2 cellular contexts compared by ENCODE assay signal in the genomic region with DNA sequence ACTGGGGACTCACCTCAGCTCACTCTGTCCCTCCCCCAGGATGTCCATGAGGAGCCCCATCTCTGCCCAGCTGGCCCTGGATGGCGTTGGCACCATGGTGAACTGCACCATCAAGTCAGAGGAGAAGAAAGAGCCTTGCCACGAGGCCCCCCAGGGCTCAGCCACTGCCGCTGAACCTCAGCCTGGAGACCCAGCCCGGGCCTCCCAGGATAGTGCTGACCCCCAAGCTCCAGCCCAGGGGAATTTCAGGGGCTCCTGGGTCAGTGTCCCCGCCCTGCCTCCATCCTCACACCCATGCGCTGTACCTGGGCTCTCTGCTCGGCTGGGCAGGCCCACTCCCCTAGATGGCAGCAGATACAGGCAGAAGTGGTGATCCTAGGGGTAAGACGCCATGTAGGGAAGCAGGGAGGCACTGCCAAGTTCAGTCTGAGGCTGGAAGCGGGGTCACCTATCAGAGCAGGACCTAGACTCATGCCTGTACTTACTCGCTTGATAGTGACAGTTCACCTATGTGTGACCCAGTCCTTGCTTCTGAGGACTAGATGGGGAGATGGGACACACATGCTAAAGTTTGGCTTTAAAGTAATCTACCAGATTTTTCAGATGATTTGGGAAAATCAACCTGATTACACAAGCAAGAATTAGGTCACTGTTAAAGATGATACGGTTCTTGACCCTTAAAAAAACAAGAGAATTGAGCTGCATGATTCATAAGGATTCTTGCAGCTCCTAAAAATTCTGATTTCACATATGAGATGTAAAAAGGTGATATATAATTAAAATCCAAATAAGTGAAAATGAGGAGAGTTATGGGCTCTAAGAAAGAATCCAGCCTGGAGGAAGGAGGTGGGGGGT.
TF ChIP-seq lines count a peak whose summit lies in the region.

No MANE protein-coding gene starts in this region.

TF ChIP-seq in SK-N-SH, 30 proteins besides CTCF, POLR2A, EP300 and RAD21 (continued from another document):
- no peak for TF ChIP-seq TAF1 (IDR thresholded peaks at IDR 0.05; ENCODE audit: borderline replicate concordance, low read depth, low read length)
- no peak for TF ChIP-seq PBX3 (IDR thresholded peaks at IDR 0.05)
- TF ChIP-seq RXRA (IDR thresholded peaks at IDR 0.05; ENCODE audit: borderline replicate concordance, low read depth): no peak
- no peak for TF ChIP-seq GABPA (IDR thresholded peaks at IDR 0.05; ENCODE audit: low read depth)
- no peak for TF ChIP-seq TEAD4 (IDR thresholded peaks at IDR 0.05; ENCODE audit: borderline replicate concordance, insufficient read depth)
- no peak for TF ChIP-seq USF1 (IDR thresholded peaks at IDR 0.05; ENCODE audit: borderline replicate concordance, low read depth)
- TF ChIP-seq EZH2phosphoT487 (IDR thresholded peaks at IDR 0.05; ENCODE audit: borderline replicate concordance, low read depth): no peak
- TF ChIP-seq, protein P1, sequence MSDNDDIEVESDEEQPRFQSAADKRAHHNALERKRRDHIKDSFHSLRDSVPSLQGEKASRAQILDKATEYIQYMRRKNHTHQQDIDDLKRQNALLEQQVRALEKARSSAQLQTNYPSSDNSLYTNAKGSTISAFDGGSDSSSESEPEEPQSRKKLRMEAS (IDR thresholded peaks at IDR 0.05; ENCODE audit: low read depth): no peak
- no peak for TF ChIP-seq USF2 (IDR thresholded peaks at IDR 0.05; ENCODE audit: borderline replicate concordance, low read depth, low read length)
- no peak for TF ChIP-seq POLR2AphosphoS5 (IDR thresholded peaks at IDR 0.05; ENCODE audit: low read depth, low read length)
- TF ChIP-seq MEF2A (IDR thresholded peaks at IDR 0.05; ENCODE audit: borderline replicate concordance, low read depth): no peak
- no peak for TF ChIP-seq SMC3 (IDR thresholded peaks at IDR 0.05; ENCODE audit: low read depth, low read length)
- no peak for TF ChIP-seq RCOR1 (IDR thresholded peaks at IDR 0.05; ENCODE audit: low read length)
- TF ChIP-seq TCF12 (IDR thresholded peaks at IDR 0.05): no peak
- no peak for TF ChIP-seq NRF1 (IDR thresholded peaks at IDR 0.05; ENCODE audit: low read depth, low read length)
- no peak for TF ChIP-seq ZBTB33 (IDR thresholded peaks at IDR 0.05; ENCODE audit: borderline replicate concordance, low read depth)
- TF ChIP-seq MXI1 (IDR thresholded peaks at IDR 0.05; ENCODE audit: low read depth, low read length): no peak

TF ChIP-seq in SK-N-SH treated with all-trans-retinoic acid at 6 μM for 48 hours, 23 proteins besides CTCF, POLR2A, EP300 and RAD21 (continued from another document):
- no peak for TF ChIP-seq CREB5 (CRISPR knock-in tag; IDR thresholded peaks at IDR 0.05; ENCODE audit: low read depth)
- TF ChIP-seq, protein P2, sequence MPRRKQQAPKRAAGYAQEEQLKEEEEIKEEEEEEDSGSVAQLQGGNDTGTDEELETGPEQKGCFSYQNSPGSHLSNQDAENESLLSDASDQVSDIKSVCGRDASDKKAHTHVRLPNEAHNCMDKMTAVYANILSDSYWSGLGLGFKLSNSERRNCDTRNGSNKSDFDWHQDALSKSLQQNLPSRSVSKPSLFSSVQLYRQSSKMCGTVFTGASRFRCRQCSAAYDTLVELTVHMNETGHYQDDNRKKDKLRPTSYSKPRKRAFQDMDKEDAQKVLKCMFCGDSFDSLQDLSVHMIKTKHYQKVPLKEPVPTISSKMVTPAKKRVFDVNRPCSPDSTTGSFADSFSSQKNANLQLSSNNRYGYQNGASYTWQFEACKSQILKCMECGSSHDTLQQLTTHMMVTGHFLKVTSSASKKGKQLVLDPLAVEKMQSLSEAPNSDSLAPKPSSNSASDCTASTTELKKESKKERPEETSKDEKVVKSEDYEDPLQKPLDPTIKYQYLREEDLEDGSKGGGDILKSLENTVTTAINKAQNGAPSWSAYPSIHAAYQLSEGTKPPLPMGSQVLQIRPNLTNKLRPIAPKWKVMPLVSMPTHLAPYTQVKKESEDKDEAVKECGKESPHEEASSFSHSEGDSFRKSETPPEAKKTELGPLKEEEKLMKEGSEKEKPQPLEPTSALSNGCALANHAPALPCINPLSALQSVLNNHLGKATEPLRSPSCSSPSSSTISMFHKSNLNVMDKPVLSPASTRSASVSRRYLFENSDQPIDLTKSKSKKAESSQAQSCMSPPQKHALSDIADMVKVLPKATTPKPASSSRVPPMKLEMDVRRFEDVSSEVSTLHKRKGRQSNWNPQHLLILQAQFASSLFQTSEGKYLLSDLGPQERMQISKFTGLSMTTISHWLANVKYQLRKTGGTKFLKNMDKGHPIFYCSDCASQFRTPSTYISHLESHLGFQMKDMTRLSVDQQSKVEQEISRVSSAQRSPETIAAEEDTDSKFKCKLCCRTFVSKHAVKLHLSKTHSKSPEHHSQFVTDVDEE (CRISPR knock-in tag; IDR thresholded peaks at IDR 0.05): no peak
- TF ChIP-seq SNAI2 (CRISPR knock-in tag; IDR thresholded peaks at IDR 0.05): no peak
- no peak for TF ChIP-seq PATZ1 (CRISPR knock-in tag; IDR thresholded peaks at IDR 0.05; ENCODE audit: borderline replicate concordance)
- no peak for TF ChIP-seq ARNTL (CRISPR knock-in tag; IDR thresholded peaks at IDR 0.05; ENCODE audit: borderline replicate concordance, low read depth)
- TF ChIP-seq ISL1 (CRISPR knock-in tag; IDR thresholded peaks at IDR 0.05): no peak
- TF ChIP-seq, protein P3, sequence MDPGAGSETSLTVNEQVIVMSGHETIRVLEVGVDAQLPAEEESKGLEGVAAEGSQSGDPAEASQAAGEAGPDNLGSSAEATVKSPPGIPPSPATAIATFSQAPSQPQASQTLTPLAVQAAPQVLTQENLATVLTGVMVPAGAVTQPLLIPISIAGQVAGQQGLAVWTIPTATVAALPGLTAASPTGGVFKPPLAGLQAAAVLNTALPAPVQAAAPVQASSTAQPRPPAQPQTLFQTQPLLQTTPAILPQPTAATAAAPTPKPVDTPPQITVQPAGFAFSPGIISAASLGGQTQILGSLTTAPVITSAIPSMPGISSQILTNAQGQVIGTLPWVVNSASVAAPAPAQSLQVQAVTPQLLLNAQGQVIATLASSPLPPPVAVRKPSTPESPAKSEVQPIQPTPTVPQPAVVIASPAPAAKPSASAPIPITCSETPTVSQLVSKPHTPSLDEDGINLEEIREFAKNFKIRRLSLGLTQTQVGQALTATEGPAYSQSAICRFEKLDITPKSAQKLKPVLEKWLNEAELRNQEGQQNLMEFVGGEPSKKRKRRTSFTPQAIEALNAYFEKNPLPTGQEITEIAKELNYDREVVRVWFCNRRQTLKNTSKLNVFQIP (CRISPR knock-in tag; IDR thresholded peaks at IDR 0.05; ENCODE audit: borderline replicate concordance, low read depth): no peak
- no peak for TF ChIP-seq PPARA (CRISPR knock-in tag; IDR thresholded peaks at IDR 0.05; ENCODE audit: borderline replicate concordance)
